Comparison of ENCODE assay signal across 8 cellular contexts in genomic region chr5:55936100-55936693, GRCh38. TPM values are rescaled to one million over a fixed set of nuclear protein-coding genes. Genes with fewer than 3 reads are reported as not detected.
DNase-seq lines count a peak whose midpoint lies in the region; ATAC-seq, FAIRE-seq and TF ChIP-seq lines count a peak whose summit lies in the region.

No MANE protein-coding gene starts in this region.

- TF ChIP-seq RAD21 in HepG2 (CRISPR knock-in tag; IDR thresholded peaks at IDR 0.05): peak; percentile 65

- no peak for TF ChIP-seq POLR2A in HepG2 (IDR thresholded peaks at IDR 0.05; ENCODE audit: insufficient read depth in 1 of 2, low read depth in 2 of 2, low read length in 2 of 2)

- TF ChIP-seq EP300 in HepG2 (IDR thresholded peaks at IDR 0.05; ENCODE audit: low read depth in 2 of 2, low read length in 2 of 2) (no peak), HepG2 (CRISPR knock-in tag; IDR thresholded peaks at IDR 0.05; ENCODE audit: borderline replicate concordance) (no peak)

- no peak overlapping the region for H2AFZ ChIP-seq in HepG2 (ENCODE audit: low read length)

- H3K9me3 ChIP-seq in HepG2 (ENCODE audit: low read length): no peaks in the 10 kb centered on the region

- intact Hi-C loops in activated CD4-positive, alpha-beta T cell treated with anti-CD3 and anti-CD28 coated beads for 36 hours (cut with DNase I, micrococcal nuclease): loop anchor here (1.0 to 5.0 kb wide), 5 partner anchors 27 to 901 kb away; no protein-coding TSS in a partner anchor
- intact Hi-C loops in HepG2 (cut with micrococcal nuclease; ENCODE audit: unreplicated experiment): loop anchor here (1.0 to 10.0 kb wide), 4 partner anchors 265 to 899 kb away; partner anchors contain the start of gene CDC20B

- no peaks in the 10 kb centered on the region for H3K79me2 ChIP-seq in HepG2 (ENCODE audit: insufficient read depth, low read length)

- CTCF ChIA-PET in activated CD4-positive, alpha-beta T cell treated with anti-CD3 and anti-CD28 coated beads for 36 hours (lab: Charles Lee): interaction anchor here (0.6 to 6.8 kb wide), 44 partner anchors 8 to 991 kb away, joined by 3 to 97 read pairs (median 4); no protein-coding TSS in a partner anchor
- CTCF ChIA-PET in HepG2 (lab: Yijun Ruan, JAX; ENCODE audit: low intra/inter-chr PET ratio, low total read pairs): interaction anchor here (0.6 to 2.5 kb wide), 3 partner anchors 56 to 333 kb away, joined by 3 to 24 read pairs (median 22); no protein-coding TSS in a partner anchor

- no peak overlapping the region for H3K27ac ChIP-seq in HepG2 (ENCODE audit: extremely low read length, insufficient read depth, low read length)

- H3K4me1 ChIP-seq in HepG2 (ENCODE audit: insufficient read depth, low read length): peaks cover 49% of the 10 kb centered on the region

- H3K27ac Mint-ChIP-seq in activated CD4-positive, alpha-beta T cell treated with anti-CD3 and anti-CD28 coated beads for 36 hours: no peak overlapping the region
- H3K27ac Mint-ChIP-seq in chondrocyte (ENCODE audit: unreplicated experiment): no peak overlapping the region

- peaks cover 2 to 15% of the 10 kb centered on the region in 2 experiments; a peak in 4 of 5 replicates for H3K36me3 ChIP-seq in HepG2 (replicated peaks in 1 of 2; ENCODE audit: control insufficient read depth in 1 of 2, insufficient read depth in 2 of 2, low read length in 2 of 2)

- no peaks in the 10 kb centered on the region for H4K20me1 ChIP-seq in HepG2 (ENCODE audit: insufficient read depth, low read length)

- no peak overlapping the region for H3K4me2 ChIP-seq in HepG2 (ENCODE audit: low read depth, low read length)

- ATAC-seq in HG02870 (IDR thresholded peaks at IDR 0.05; ENCODE audit: unreplicated experiment): peak; percentile 54
- peak; percentile 81 for ATAC-seq in activated CD4-positive, alpha-beta T cell treated with anti-CD3 and anti-CD28 coated beads for 36 hours
- ATAC-seq in HepG2: peak; percentile 12
- no peak for ATAC-seq in GM21717 (IDR thresholded peaks at IDR 0.05; ENCODE audit: unreplicated experiment)

- in situ Hi-C loops in HepG2 (cut with HindIII; ENCODE audit: extremely low pct_ligation_motif_present, low pct_unique_long_range_greater_than_20kb): loop anchor here (25.0 kb wide), 1 partner anchor 901 kb away; no protein-coding TSS in a partner anchor

- peaks cover 25% of the 10 kb centered on the region for H3K36me3 Mint-ChIP-seq in activated CD4-positive, alpha-beta T cell treated with anti-CD3 and anti-CD28 coated beads for 36 hours (ENCODE audit: low read depth)
- peaks cover 4% of the 10 kb centered on the region for H3K36me3 Mint-ChIP-seq in chondrocyte (ENCODE audit: low read depth)

- TF ChIP-seq CTCF in chondrocyte (IDR thresholded peaks at IDR 0.05) (peak; percentile 98), HepG2 (CRISPR knock-in tag; IDR thresholded peaks at IDR 0.05) (peak; percentile 85)

- peak; percentile 79 for DNase-seq in EL
- DNase-seq in NCI-H446 (lab: John Stamatoyannopoulos, UW): peak; percentile 13 to 68
- DNase-seq in activated CD4-positive, alpha-beta T cell treated with anti-CD3 and anti-CD28 coated beads for 36 hours: peak; percentile 91
- no peak for DNase-seq in chondrocyte (ENCODE audit: low spot score)
- DNase-seq in HepG2 (ENCODE audit: low spot score): peak; percentile 65
- peak; percentile 53 to 65 (median 57) for DNase-seq in stimulated activated CD4-positive, alpha-beta T cell treated with anti-CD3 and anti-CD28 coated beads, TNF-alpha, amount 100 ng/mL, for 1 hour (ENCODE audit: low read depth in 3 of 3, low spot score in 1 of 3)

- H3K4me1 Mint-ChIP-seq in activated CD4-positive, alpha-beta T cell treated with anti-CD3 and anti-CD28 coated beads for 36 hours: peaks cover 16% of the 10 kb centered on the region
- peaks cover 2% of the 10 kb centered on the region for H3K4me1 Mint-ChIP-seq in chondrocyte (ENCODE audit: low read depth)

- no peak overlapping the region for H3K9ac ChIP-seq in HepG2 (ENCODE audit: insufficient read depth, low read depth, low read length)

- no peak overlapping the region for H3K4me3 Mint-ChIP-seq in activated CD4-positive, alpha-beta T cell treated with anti-CD3 and anti-CD28 coated beads for 36 hours
- no peak overlapping the region for H3K4me3 Mint-ChIP-seq in chondrocyte (ENCODE audit: unreplicated experiment)

- no peaks in the 10 kb centered on the region for H3K27me3 ChIP-seq in HepG2 (ENCODE audit: control insufficient read depth in 1 of 2, insufficient read depth in 2 of 2, low read length in 2 of 2)

- 38% methylated on average over 3 of the region's 3 CpGs for WGBS in HepG2 (ENCODE audit: low lambda C conversion rate)

- no TSS peak for BruUV-seq in HepG2 (replicated peaks; lab: Mats Ljungman, UMichigan)

- no peaks in the 10 kb centered on the region for H3K27me3 Mint-ChIP-seq in activated CD4-positive, alpha-beta T cell treated with anti-CD3 and anti-CD28 coated beads for 36 hours
- no peaks in the 10 kb centered on the region for H3K27me3 Mint-ChIP-seq in chondrocyte (ENCODE audit: low read depth)

- no peaks in the 10 kb centered on the region for H3K9me3 Mint-ChIP-seq in activated CD4-positive, alpha-beta T cell treated with anti-CD3 and anti-CD28 coated beads for 36 hours (ENCODE audit: low read depth)
- H3K9me3 Mint-ChIP-seq in chondrocyte (ENCODE audit: low read depth): no peaks in the 10 kb centered on the region

- FAIRE-seq in HepG2 (lab: Jason Lieb, UNC): no peak

- POLR2A ChIA-PET in activated CD4-positive, alpha-beta T cell treated with anti-CD3 and anti-CD28 coated beads for 36 hours (lab: Charles Lee): interaction anchor here (0.5 kb wide), 1 partner anchor 52 kb away, joined by 7 read pairs; no protein-coding TSS in a partner anchor
- POLR2A ChIA-PET in HepG2 (lab: Yijun Ruan, JAX): interaction anchor here (0.6 to 3.1 kb wide), 2 partner anchors 153 to 265 kb away, joined by 3 to 18 read pairs; no protein-coding TSS in a partner anchor

- H3K4me3 ChIP-seq in HepG2 (replicated peaks in 1 of 3; ENCODE audit: insufficient read depth in 1 of 3, low read depth in 2 of 3, low read length in 3 of 3): no peak overlapping the region

TF ChIP-seq in HepG2, 621 proteins besides CTCF, POLR2A, EP300 and RAD21 (continues in another document):
- TF ChIP-seq ZBTB10 (CRISPR knock-in tag; IDR thresholded peaks at IDR 0.05; ENCODE audit: borderline replicate concordance) (no peak), TFE3 (CRISPR knock-in tag; IDR thresholded peaks at IDR 0.05) (no peak)

RNA-seq across cellular contexts. Expression of gene IL6ST, which starts 58.6 kb away (rescaled TPM):
- 10 to 100 TPM; 57.1 to 64.4 TPM for total RNA-seq in activated CD4-positive, alpha-beta T cell treated with anti-CD3 and anti-CD28 coated beads for 36 hours
- total RNA-seq in chondrocyte (167 to 221 TPM (median 210 TPM) in 3 replicates), HepG2 (2016; rRNA removed; fragmentation: Illumina TruSeq; extraction: Trizol) (161 and 166 TPM in 2 replicates)
- 14.7 and 15.1 TPM in 2 replicates for total RNA-seq in HepG2 (2016; cell fraction: cytosol; rRNA removed; fragmentation: Illumina TruSeq; extraction: Trizol; ENCODE audit: low read depth)
- total RNA-seq in HepG2 (2016; cell fraction: insoluble cytoplasmic fraction; rRNA removed; fragmentation: Illumina TruSeq; extraction: Trizol): 168 TPM in 2 replicates
- 65.8 and 71.7 TPM in 2 replicates for total RNA-seq in HepG2 (2016; cell fraction: membrane; rRNA removed; fragmentation: Illumina TruSeq; extraction: Trizol)
- 163 and 201 TPM in 2 replicates for total RNA-seq in HepG2 (2016; cell fraction: nucleus; rRNA removed; fragmentation: Illumina TruSeq; extraction: Trizol)
- 57.9 and 66.6 TPM in 2 replicates for polyA plus RNA-seq in HepG2 (2011; rRNA removed)
- polyA plus RNA-seq in HepG2 (2011; cell fraction: cytosol; rRNA removed): 31.2 and 65.6 TPM in 2 replicates
- 23.4 and 30.7 TPM in 2 replicates for polyA plus RNA-seq in HepG2 (2011; cell fraction: nucleus; rRNA removed)
- polyA plus RNA-seq in HepG2 (2012): 51.0 and 78.1 TPM in 2 replicates
- 2.0 and 2.1 TPM in 2 replicates for polyA plus RNA-seq in HepG2 (2016; cell fraction: cytosol; fragmentation: Illumina TruSeq; extraction: Trizol; ENCODE audit: low read depth)
- 43.1 and 49.7 TPM in 2 replicates for polyA plus RNA-seq in HepG2 (2016; cell fraction: insoluble cytoplasmic fraction; fragmentation: Illumina TruSeq; extraction: Trizol; ENCODE audit: low read depth)
- polyA plus RNA-seq in HepG2 (2016; cell fraction: membrane; fragmentation: Illumina TruSeq; extraction: Trizol; ENCODE audit: low read depth): 9.8 and 10.4 TPM in 2 replicates
- polyA plus RNA-seq in HepG2 (2016; cell fraction: nucleus; fragmentation: Illumina TruSeq; extraction: Trizol; ENCODE audit: insufficient read depth, low read depth): 83.2 and 85.6 TPM in 2 replicates
- 72.6 and 124 TPM in 2 replicates for polyA minus RNA-seq in HepG2 (2011; rRNA and poly(A)+ RNA removed; ENCODE audit: low replicate concordance)
- polyA minus RNA-seq in HepG2 (2011; cell fraction: cytosol; rRNA and poly(A)+ RNA removed): 241 and 268 TPM in 2 replicates
- polyA minus RNA-seq in HepG2 (2011; cell fraction: nucleus; rRNA and poly(A)+ RNA removed): 145 and 264 TPM in 2 replicates
